ENCODE assay signal across 14 cellular contexts in genomic region chr7:155797262-155798250, GRCh38. TPM values are rescaled to one million over a fixed set of nuclear protein-coding genes. Genes with fewer than 3 reads are reported as not detected.
DNase-seq lines count a peak whose midpoint lies in the region; ATAC-seq and TF ChIP-seq lines count a peak whose summit lies in the region.
"Had no signal": no experiment of that assay in that cellular context is flagged by ENCODE, and none has a peak within 500 bp of the region (broad histone marks: within the 10 kb centered on the region; RNA-seq: fewer than 3 reads in every experiment).

No MANE protein-coding gene starts in this region.

- no peak overlapping the region for H3K9ac ChIP-seq in DND-41 (ENCODE audit: low read depth, low read length)

- no peaks in the 10 kb centered on the region for H3K36me3 ChIP-seq in DND-41 (ENCODE audit: insufficient read depth, low read length)
- H3K36me3 ChIP-seq: HAP-1 had no signal

- POLR2A ChIA-PET in activated CD8-positive, alpha-beta T cell treated with anti-CD3 and anti-CD28 coated beads for 36 hours (lab: Charles Lee) = no interaction called here

- ATAC-seq in DND-41 (ENCODE audit: insufficient read depth, low read depth) (peak; percentile 23; the same call in 2 of the 3 replicates), HG02885 (IDR thresholded peaks at IDR 0.05; ENCODE audit: poor library complexity, unreplicated experiment) (peak; percentile 4), natural killer cell (peak in 1 of 3 donors; percentile 33), HG02798 (IDR thresholded peaks at IDR 0.05; ENCODE audit: poor library complexity, unreplicated experiment) (no peak)
- peak; percentile 11 for ATAC-seq in activated CD8-positive, alpha-beta T cell treated with anti-CD3 and anti-CD28 coated beads for 36 hours

- H3K4me3 Mint-ChIP-seq in activated CD8-positive, alpha-beta T cell treated with anti-CD3 and anti-CD28 coated beads for 36 hours = no peak overlapping the region
- no peak overlapping the region for H3K4me3 Mint-ChIP-seq in natural killer cell
- H3K4me3 Mint-ChIP-seq: stimulated activated naive CD8-positive, alpha-beta T cell treated with anti-CD3 and anti-CD28 coated beads, Interleukin-15, Interleukin-2, amounts not matched to agents 100 ng/mL and 50 ng/mL, for 24 hours had no signal

- no peak overlapping the region for H3K4me2 ChIP-seq in DND-41 (ENCODE audit: insufficient read depth, low read length)

- H3K27ac ChIP-seq in DND-41 (ENCODE audit: low read length) = no peak overlapping the region

- H3K79me2 ChIP-seq in DND-41 (ENCODE audit: insufficient read depth, low read length) = no peaks in the 10 kb centered on the region

- H3K36me3 Mint-ChIP-seq in activated CD8-positive, alpha-beta T cell treated with anti-CD3 and anti-CD28 coated beads for 36 hours (ENCODE audit: low read depth) = no peaks in the 10 kb centered on the region
- H3K36me3 Mint-ChIP-seq in natural killer cell = no peaks in the 10 kb centered on the region
- H3K36me3 Mint-ChIP-seq: CD4-positive, CD25-positive, alpha-beta regulatory T cell had no signal

- peaks cover 9% of the 10 kb centered on the region for H3K27me3 ChIP-seq in DND-41 (ENCODE audit: insufficient read depth, low read length, poor library complexity)

- H3K4me1 ChIP-seq in DND-41 (ENCODE audit: insufficient read depth, low read length) = peaks cover 3% of the 10 kb centered on the region; the same call in 1 of the 2 replicates
- H3K4me1 ChIP-seq: HAP-1 had no signal

- peaks cover 2% of the 10 kb centered on the region for H3K4me1 Mint-ChIP-seq in activated CD8-positive, alpha-beta T cell treated with anti-CD3 and anti-CD28 coated beads for 36 hours (ENCODE audit: low read depth)
- H3K4me1 Mint-ChIP-seq in natural killer cell = peaks cover 0 to 7% of the 10 kb centered on the region in 2 donors

- H3K9me3 Mint-ChIP-seq in activated CD8-positive, alpha-beta T cell treated with anti-CD3 and anti-CD28 coated beads for 36 hours = no peaks in the 10 kb centered on the region
- H3K9me3 Mint-ChIP-seq in natural killer cell = no peaks in the 10 kb centered on the region
- H3K9me3 Mint-ChIP-seq: CD4-positive, CD25-positive, alpha-beta regulatory T cell; stimulated activated naive CD8-positive, alpha-beta T cell treated with anti-CD3 and anti-CD28 coated beads, Interleukin-15, Interleukin-2, amounts not matched to agents 100 ng/mL and 50 ng/mL, for 24 hours had no signal

- CTCF ChIA-PET in activated CD8-positive, alpha-beta T cell treated with anti-CD3 and anti-CD28 coated beads for 36 hours (lab: Charles Lee) = interaction anchor here (1.2 to 1.3 kb wide), 2 partner anchors 16 to 199 kb away, joined by 3 to 4 read pairs; no protein-coding TSS in a partner anchor

- peaks cover 37% of the 10 kb centered on the region for H3K27me3 Mint-ChIP-seq in activated CD8-positive, alpha-beta T cell treated with anti-CD3 and anti-CD28 coated beads for 36 hours
- H3K27me3 Mint-ChIP-seq in natural killer cell (ENCODE audit: low read depth in 2 of 2) = peaks cover 24 to 42% of the 10 kb centered on the region in 2 donors

- no peak overlapping the region for H3K4me3 ChIP-seq in DND-41 (ENCODE audit: low read depth in 1 of 2, low read length in 2 of 2)
- H3K4me3 ChIP-seq: HAP-1 had no signal

- no peak overlapping the region for H2AFZ ChIP-seq in DND-41 (ENCODE audit: low read depth, low read length)

- intact Hi-C loops in activated CD8-positive, alpha-beta T cell treated with anti-CD3 and anti-CD28 coated beads for 36 hours (cut with micrococcal nuclease) = no loop called here
- intact Hi-C loops in natural killer cell (cut with micrococcal nuclease) = loop anchor here (10.0 kb wide), 1 partner anchor 1027 kb away; no protein-coding TSS in a partner anchor

- no peaks in the 10 kb centered on the region for H3K9me3 ChIP-seq in DND-41 (ENCODE audit: insufficient read depth, low read length, severe bottlenecking)
- H3K9me3 ChIP-seq: HAP-1 had no signal

- H4K20me1 ChIP-seq in DND-41 (ENCODE audit: insufficient read depth, low read length) = peaks cover 8% of the 10 kb centered on the region; the same call in 1 of the 2 replicates

- TF ChIP-seq CTCF in DND-41 (IDR thresholded peaks at IDR 0.05; ENCODE audit: borderline replicate concordance, extremely low read depth, low read length, poor library complexity, severe bottlenecking) = no peak
- TF ChIP-seq CTCF in activated CD8-positive, alpha-beta T cell treated with anti-CD3 and anti-CD28 coated beads for 36 hours (IDR thresholded peaks at IDR 0.05) = peak; percentile 41
- TF ChIP-seq CTCF in natural killer cell (IDR thresholded peaks at IDR 0.05) = peak; percentile 28

- no peak overlapping the region for H3K27ac Mint-ChIP-seq in activated CD8-positive, alpha-beta T cell treated with anti-CD3 and anti-CD28 coated beads for 36 hours
- H3K27ac Mint-ChIP-seq in natural killer cell = no peak overlapping the region
- H3K27ac Mint-ChIP-seq: CD4-positive, CD25-positive, alpha-beta regulatory T cell; stimulated activated naive CD8-positive, alpha-beta T cell treated with anti-CD3 and anti-CD28 coated beads, Interleukin-15, Interleukin-2, amounts not matched to agents 100 ng/mL and 50 ng/mL, for 24 hours had no signal

- no peak for DNase-seq in DND-41
- DNase-seq in activated CD8-positive, alpha-beta T cell treated with anti-CD3 and anti-CD28 coated beads for 36 hours = no peak
- DNase-seq in natural killer cell = no peak
- no peak for DNase-seq in activated gamma-delta T cell (lab: John Stamatoyannopoulos, UW)
- no peak for DNase-seq in NCI-H2029 treated with DMSO at 0.1 percent for 48 hours (lab: John Stamatoyannopoulos, UW)
- no peak for DNase-seq in NCI-H526 treated with DMSO at 0.1 percent for 48 hours (lab: John Stamatoyannopoulos, UW)
- DNase-seq: EL, NCI-H226 had no signal

RNA-seq across cellular contexts. Expression of gene SHH, which starts 14.7 kb away (rescaled TPM):
- not detected for total RNA-seq in activated CD8-positive, alpha-beta T cell treated with anti-CD3 and anti-CD28 coated beads for 36 hours
- not detected for total RNA-seq in natural killer cell
- total RNA-seq: CD4-positive, CD25-positive, alpha-beta regulatory T cell; T-helper 1 cell treated with Interleukin-12 subunit alpha and Interleukin-12 subunit beta and Interleukin-4 antibody, amounts not matched to agents 30 ng/mL and 1 ng/mL, for 36 hours had no signal
